9 cellular contexts compared by ENCODE assay signal in genomic region chr7:139767561-139767982, GRCh38. TPM values are rescaled to one million over a fixed set of nuclear protein-coding genes. Genes with fewer than 3 reads are reported as not detected.
A peak's percentile ranks its signal among the peaks of the same experiment; 100 is the strongest.
DNase-seq lines count a peak whose midpoint lies in the region; ATAC-seq, FAIRE-seq and TF ChIP-seq lines count a peak whose summit lies in the region.
"Had no signal": no experiment of that assay in that cellular context is flagged by ENCODE, and none has a peak within 500 bp of the region (broad histone marks: within the 10 kb centered on the region; RNA-seq: fewer than 3 reads in every experiment).

No MANE protein-coding gene starts in this region.

- TF ChIP-seq RAD21 in IMR-90 (IDR thresholded peaks at IDR 0.05; ENCODE audit: low read length): no peak

- TF ChIP-seq POLR2A in GM12891 (IDR thresholded peaks at IDR 0.05; ENCODE audit: low read depth, low read length) (no peak), IMR-90 (IDR thresholded peaks at IDR 0.05; ENCODE audit: low read depth, low read length) (no peak)

- peak; percentile 77 for FAIRE-seq in GM12891 (lab: Jason Lieb, UNC)
- FAIRE-seq: H1 had no signal

- peaks cover 95% of the 10 kb centered on the region for H4K20me1 ChIP-seq in IMR-90 (ENCODE audit: insufficient read depth, low read length)

- TF ChIP-seq CTCF in IMR-90 (conservative IDR thresholded peaks at IDR 0.05; ENCODE audit: low read depth, low read length): no peak
- no peak for TF ChIP-seq CTCF in left lung (IDR thresholded peaks at IDR 0.05)

- DNase-seq in GM12891 (ENCODE audit: insufficient read length, low spot score) (peak; percentile 44), IMR-90 (no peak), left lung (no peak), NCI-H510A (lab: John Stamatoyannopoulos, UW) (no peak), HuH-7 (ENCODE audit: low spot score) (no peak), SJCRH30 (no peak), G401 (ENCODE audit: low spot score) (no peak)

- H2AFZ ChIP-seq in IMR-90 (replicated peaks; ENCODE audit: low read length, poor library complexity): no peak overlapping the region

- no peak overlapping the region for H2AK9ac ChIP-seq in IMR-90 (replicated peaks; ENCODE audit: low read depth, low read length, poor library complexity)

- H2BK5ac ChIP-seq in IMR-90 (ENCODE audit: low read depth, low read length, poor library complexity, severe bottlenecking): no peak overlapping the region

- no peak overlapping the region for H4K5ac ChIP-seq in IMR-90 (ENCODE audit: low read depth, low read length)

- peak overlapping the region; percentile 1; the same call in 1 of the 2 replicates for H2AK5ac ChIP-seq in IMR-90 (ENCODE audit: low read depth, low read length)

- H3K27ac ChIP-seq in IMR-90 (ENCODE audit: insufficient read depth, low read length): no peak overlapping the region
- peak overlapping the region in 1 of 2 donors; percentile 83 for H3K27ac ChIP-seq in left lung
- H3K27ac ChIP-seq in SJCRH30: no peak overlapping the region

- peaks cover 30 to 92% of the 10 kb centered on the region in 2 experiments for H3K79me1 ChIP-seq in IMR-90 (ENCODE audit: low read depth in 1 of 2, low read length in 2 of 2)

- H3K36me3 ChIP-seq in IMR-90 (ENCODE audit: control insufficient read depth, insufficient read depth, low read length): peaks cover 31% of the 10 kb centered on the region
- H3K36me3 ChIP-seq in left lung: peaks cover 0 to 5% of the 10 kb centered on the region in 2 donors
- peaks cover 5% of the 10 kb centered on the region; the same call in 1 of the 2 replicates for H3K36me3 ChIP-seq in SJCRH30

- H2BK120ac ChIP-seq in IMR-90 (ENCODE audit: low read depth, low read length): no peak overlapping the region

- intact Hi-C loops in IMR-90 (cut with micrococcal nuclease) (no loop called here), left lung (cut with DNase I) (no loop called here)

- no peak overlapping the region for H4K91ac ChIP-seq in IMR-90 (ENCODE audit: insufficient read depth, low read depth, low read length)

- no peak overlapping the region for H3K4ac ChIP-seq in IMR-90 (ENCODE audit: low read depth, low read length)

- H3K4me2 ChIP-seq in IMR-90 (ENCODE audit: low read depth, low read length): no peak overlapping the region; the same call in 1 of the 2 replicates

- H2BK15ac ChIP-seq in IMR-90 (ENCODE audit: low read depth, low read length): no peak overlapping the region

- no peaks in the 10 kb centered on the region for H3K9me3 ChIP-seq in IMR-90 (ENCODE audit: control insufficient read depth, insufficient read depth, low read length)
- H3K9me3 ChIP-seq in left lung: no peaks in the 10 kb centered on the region
- no peaks in the 10 kb centered on the region for H3K9me3 ChIP-seq in SJCRH30 (replicated peaks)

- no peak overlapping the region for H2BK20ac ChIP-seq in IMR-90 (ENCODE audit: low read depth, low read length)

- CTCF ChIA-PET in IMR-90 (lab: Yijun Ruan, JAX): interaction anchor here (1.4 kb wide), 1 partner anchor 121 kb away, joined by 4 read pairs; no protein-coding TSS in a partner anchor

- H3K18ac ChIP-seq in IMR-90 (ENCODE audit: low read depth, low read length): no peak overlapping the region

- BruUV-seq in IMR-90 (replicated peaks; lab: Mats Ljungman, UMichigan): no TSS peak

- in situ Hi-C loops in IMR-90 (cut with MboI; ENCODE audit: low sequenced_read_pairs) (no loop called here), G401 (cut with HindIII; ENCODE audit: low sequenced_read_pairs) (no loop called here)

- H3K9ac ChIP-seq in IMR-90 (ENCODE audit: low read depth, low read length): no peak overlapping the region

- H3K9me1 ChIP-seq in IMR-90 (ENCODE audit: insufficient read depth, low read length): peaks cover 54% of the 10 kb centered on the region

- peaks cover 48% of the 10 kb centered on the region for H3K4me1 ChIP-seq in IMR-90 (ENCODE audit: control insufficient read depth, insufficient read depth, low read length)
- peaks cover 20 to 88% of the 10 kb centered on the region in 2 donors for H3K4me1 ChIP-seq in left lung
- H3K4me1 ChIP-seq in SJCRH30: peaks cover 4% of the 10 kb centered on the region; the same call in 1 of the 2 replicates

- H4K8ac ChIP-seq in IMR-90 (ENCODE audit: low read depth in 2 of 2, low read length in 2 of 2): no peak overlapping the region

- ATAC-seq in GM21423 (IDR thresholded peaks at IDR 0.05; ENCODE audit: unreplicated experiment) (peak; percentile 86), IMR-90 (ENCODE audit: low read depth) (no peak), left lung (peak; percentile 5)

- H3K23ac ChIP-seq in IMR-90 (ENCODE audit: low read depth, low read length): peak overlapping the region; percentile 26; the same call in 1 of the 2 replicates

- no peak overlapping the region for H3K56ac ChIP-seq in IMR-90 (ENCODE audit: extremely low read depth, insufficient read depth, low read length)

- POLR2A ChIA-PET in IMR-90 (lab: Charles Lee; ENCODE audit: unreplicated experiment): no interaction called here

- no peak overlapping the region for H3K14ac ChIP-seq in IMR-90 (replicated peaks; ENCODE audit: low read depth, low read length)

- dilution Hi-C loops in IMR-90 (cut with HindIII; ENCODE audit: low sequenced_read_pairs, unreplicated experiment): no loop called here

- H3K4me3 ChIP-seq in IMR-90 (ENCODE audit: insufficient read depth, low read depth, low read length): no peak overlapping the region
- no peak overlapping the region for H3K4me3 ChIP-seq in left lung
- H3K4me3 ChIP-seq in SJCRH30: no peak overlapping the region

- H3K27me3 ChIP-seq in IMR-90 (ENCODE audit: control insufficient read depth, insufficient read depth, low read length) (no peaks in the 10 kb centered on the region), left lung (no peaks in the 10 kb centered on the region), SJCRH30 (no peaks in the 10 kb centered on the region)

TF ChIP-seq in GM12891, 5 proteins besides CTCF, POLR2A, EP300 and RAD21:
- TF ChIP-seq POLR2AphosphoS5 (IDR thresholded peaks at IDR 0.05; ENCODE audit: low read depth, low read length) (peak; percentile 49; the same call in 1 of the 2 replicates), SPI1 (IDR thresholded peaks at IDR 0.05; ENCODE audit: low read depth, low read length) (no peak)

TF ChIP-seq in IMR-90, 13 proteins besides CTCF, POLR2A, EP300 and RAD21:
- TF ChIP-seq NFE2L2 (IDR thresholded peaks at IDR 0.05; ENCODE audit: low read depth, low read length): no peak
- TF ChIP-seq CHD1 (IDR thresholded peaks at IDR 0.05; ENCODE audit: low read depth, low read length): no peak
- no peak for TF ChIP-seq SMC3 (IDR thresholded peaks at IDR 0.05; ENCODE audit: low read depth, low read length)

RNA-seq across cellular contexts. Expression of gene HIPK2, which starts 10.2 kb away (rescaled TPM):
- polyA plus RNA-seq in GM12891 (2012; ENCODE audit: low read depth, missing spikeins): 14.2 TPM
- total RNA-seq in IMR-90 (2012; rRNA removed) (21.7 and 22.0 TPM in 2 replicates), left lung (10 to 100 TPM; 42.8 to 61.8 TPM)
- polyA plus RNA-seq in IMR-90 (2012; rRNA removed): 27.1 and 31.7 TPM in 2 replicates
- 9.3 and 22.5 TPM in 2 replicates for polyA plus RNA-seq in IMR-90 (2012; cell fraction: cytosol; rRNA removed)
- polyA plus RNA-seq in IMR-90 (2012; cell fraction: nucleus; rRNA removed; ENCODE audit: low replicate concordance): 36.1 and 45.4 TPM in 2 replicates
- 17.2 and 17.9 TPM in 2 replicates for total RNA-seq in SJCRH30 (2014; rRNA removed; shearing (Covaris generic))
- total RNA-seq in G401 (2014; rRNA removed; shearing (Covaris generic)): under 0.01 and 0.17 TPM in 2 replicates

Comparison
In these comparisons a context has a peak if more than half of its experiments do, and no peak if none do; other contexts are left out.
1. RNA of gene HIPK2, which starts 10.2 kb away (total RNA-seq): 42.8 to 61.8 TPM in left lung, 21.7 to 22.0 TPM in IMR-90 and 17.2 to 17.9 TPM in SJCRH30; under 0.01 to 0.17 TPM in G401; every median in the first group is over 10 times any median in the second.